ENCODE assay signal across 9 cellular contexts in the genomic region with DNA sequence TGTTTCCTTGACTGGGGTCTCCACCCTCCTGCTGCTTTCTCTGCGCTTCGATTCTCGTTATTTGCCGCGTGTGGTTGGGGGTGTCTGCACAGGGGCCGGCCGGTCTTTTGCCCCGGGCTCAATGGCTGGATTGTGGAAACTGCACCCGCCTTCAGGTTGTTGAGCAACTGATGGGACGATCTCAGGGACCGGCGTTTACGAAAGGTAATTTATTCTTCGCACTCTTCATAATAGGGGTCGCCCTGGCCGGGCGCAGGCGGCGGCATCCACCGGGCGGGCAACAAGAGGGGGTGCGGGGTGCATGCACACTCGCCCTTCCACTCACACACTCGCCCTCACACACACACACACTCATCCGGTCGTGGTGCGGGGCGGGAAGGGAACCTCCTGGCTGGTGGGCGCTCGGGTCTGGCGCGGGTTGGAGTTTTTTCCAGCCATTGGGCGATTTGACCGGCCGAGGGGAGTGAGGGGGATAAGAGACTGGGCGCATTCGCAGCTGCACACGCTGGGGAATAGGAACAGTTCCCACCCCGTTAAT. TPM values are rescaled to one million over a fixed set of nuclear protein-coding genes. Genes with fewer than 3 reads are reported as not detected.
A peak's percentile ranks its signal among the peaks of the same experiment; 100 is the strongest.
DNase-seq lines count a peak whose midpoint lies in the region; ATAC-seq, FAIRE-seq and TF ChIP-seq lines count a peak whose summit lies in the region.
"Had no signal": no experiment of that assay in that cellular context is flagged by ENCODE, and none has a peak within 500 bp of the region (broad histone marks: within the 10 kb centered on the region; RNA-seq: fewer than 3 reads in every experiment).

No MANE protein-coding gene starts in this region.

- ATAC-seq in HG03025 (IDR thresholded peaks at IDR 0.05; ENCODE audit: low FRiP score, unreplicated experiment) (no peak), T-helper 17 cell (no peak)

- peaks cover 22% of the 10 kb centered on the region for H3K4me1 Mint-ChIP-seq in astrocyte (ENCODE audit: low read depth, unreplicated experiment)
- H3K4me1 Mint-ChIP-seq in T-helper 17 cell, result no peaks in the 10 kb centered on the region
- H3K4me1 Mint-ChIP-seq: central memory CD8-positive, alpha-beta T cell had no signal

- H3K36me3 Mint-ChIP-seq in astrocyte (ENCODE audit: low read depth, unreplicated experiment) (no peaks in the 10 kb centered on the region), T-helper 17 cell (ENCODE audit: low read depth) (peaks cover 2% of the 10 kb centered on the region)

- peaks cover 6% of the 10 kb centered on the region for H3K79me2 ChIP-seq in astrocyte (ENCODE audit: insufficient read depth, low read length)

- no peak for TF ChIP-seq CTCF in astrocyte (IDR thresholded peaks at IDR 0.05; ENCODE audit: insufficient read depth, low read depth, low read length)

- H3K27me3 Mint-ChIP-seq in astrocyte (ENCODE audit: low read depth, unreplicated experiment) (no peaks in the 10 kb centered on the region), T-helper 17 cell (peaks cover 23% of the 10 kb centered on the region)

- H3K9ac ChIP-seq in astrocyte (ENCODE audit: low read length) (peak overlapping the region; percentile 84), iPS-15b (ENCODE audit: low read depth, low read length) (peak overlapping the region; percentile 47)

- H4K20me1 ChIP-seq in astrocyte (ENCODE audit: insufficient read depth, low read length), result no peaks in the 10 kb centered on the region

- no peaks in the 10 kb centered on the region for H3K9me3 ChIP-seq in astrocyte (ENCODE audit: insufficient read depth, low read depth, low read length)
- no peaks in the 10 kb centered on the region for H3K9me3 ChIP-seq in iPS-15b (ENCODE audit: control insufficient read depth, insufficient read depth, low read length)
- H3K9me3 ChIP-seq in T-helper 17 cell (ENCODE audit: control insufficient read depth, low read length, poor library complexity, severe bottlenecking), result no peaks in the 10 kb centered on the region

- no peak overlapping the region for H3K27ac ChIP-seq in astrocyte (ENCODE audit: low read depth, low read length)
- peak overlapping the region in 10 of 21 experiments; percentile 26 to 84 (median 64) for H3K27ac ChIP-seq in skin epidermis

- H3K27me3 ChIP-seq in astrocyte (ENCODE audit: insufficient read depth, low read length) (peaks cover 6% of the 10 kb centered on the region), iPS-15b (ENCODE audit: control insufficient read depth, insufficient read depth, low read length) (peaks cover 57% of the 10 kb centered on the region)

- no peaks in the 10 kb centered on the region for H3K9me3 Mint-ChIP-seq in astrocyte (ENCODE audit: unreplicated experiment)

- H3K36me3 ChIP-seq in astrocyte (ENCODE audit: insufficient read depth, low read length), result no peaks in the 10 kb centered on the region
- H3K36me3 ChIP-seq in iPS-15b (ENCODE audit: control insufficient read depth, insufficient read depth, low read length), result no peaks in the 10 kb centered on the region

- H3K4me2 ChIP-seq in astrocyte (ENCODE audit: low read length), result peak overlapping the region; percentile 100

- peak overlapping the region; percentile 91 for H3K27ac Mint-ChIP-seq in astrocyte (ENCODE audit: unreplicated experiment)
- no peak overlapping the region for H3K27ac Mint-ChIP-seq in T-helper 17 cell

- H3K4me1 ChIP-seq in astrocyte (ENCODE audit: insufficient read depth, low read length), result peaks cover 15% of the 10 kb centered on the region
- peaks cover 20% of the 10 kb centered on the region for H3K4me1 ChIP-seq in iPS-15b (ENCODE audit: control insufficient read depth, insufficient read depth, low read length)

- DNase-seq in HT1080 (ENCODE audit: low read depth) (peak; percentile 12), astrocyte (ENCODE audit: low read depth) (no peak), NCI-H2196 treated with DMSO at 0.1 percent for 48 hours (lab: John Stamatoyannopoulos, UW; ENCODE audit: unreplicated experiment) (no peak), T-helper 17 cell (no peak)
- no peak for DNase-seq in effector CD8-positive, alpha-beta T cell (lab: John Stamatoyannopoulos, UW)

- H3K4me3 ChIP-seq in astrocyte (ENCODE audit: insufficient read depth, low read depth, low read length) (peak overlapping the region; percentile 83), iPS-15b (ENCODE audit: low read depth, low read length) (peak overlapping the region; percentile 70), skin epidermis (peak overlapping the region; percentile 33 to 70 (median 44))

- peak overlapping the region; percentile 92 for H2AFZ ChIP-seq in astrocyte (ENCODE audit: low read depth, low read length)

- H3K4me3 Mint-ChIP-seq in astrocyte (ENCODE audit: unreplicated experiment) (peak overlapping the region; percentile 99), T-helper 17 cell (no peak overlapping the region)
- H3K4me3 Mint-ChIP-seq: central memory CD8-positive, alpha-beta T cell had no signal

- no peak for FAIRE-seq in astrocyte (lab: Jason Lieb, UNC)

RNA-seq across cellular contexts. Expression of a gene that starts 1.5 kb away (rescaled TPM):
- total RNA-seq in HT1080 (2014; rRNA removed; shearing (Covaris generic)), result 0.73 and 1.2 TPM in 2 replicates
- 0.14 and 0.29 TPM in 2 replicates for polyA plus RNA-seq in HT1080 (2015; cell fraction: cytosol; rRNA removed)
- 0.72 and 0.82 TPM in 2 replicates for polyA plus RNA-seq in HT1080 (2015; cell fraction: nucleus; rRNA removed)
- total RNA-seq in astrocyte (29.6 and 31.3 TPM in 2 replicates), T-helper 17 cell (not detected)

Comparison
In these comparisons a context has a peak if more than half of its experiments do, and no peak if none do; other contexts are left out.
1. RNA of a gene that starts 1.5 kb away (total RNA-seq): 29.6 to 31.3 TPM in astrocyte; 0.73 to 1.2 TPM in HT1080 and not detected in T-helper 17 cell; every median in the first group is over 10 times any median in the second.
2. Peak in every context shown above with its lines, with median percentiles within 50 percentile points of each other: H3K4me3 ChIP-seq.